Comparison of ENCODE assay signal across 8 cellular contexts in the genomic region with DNA sequence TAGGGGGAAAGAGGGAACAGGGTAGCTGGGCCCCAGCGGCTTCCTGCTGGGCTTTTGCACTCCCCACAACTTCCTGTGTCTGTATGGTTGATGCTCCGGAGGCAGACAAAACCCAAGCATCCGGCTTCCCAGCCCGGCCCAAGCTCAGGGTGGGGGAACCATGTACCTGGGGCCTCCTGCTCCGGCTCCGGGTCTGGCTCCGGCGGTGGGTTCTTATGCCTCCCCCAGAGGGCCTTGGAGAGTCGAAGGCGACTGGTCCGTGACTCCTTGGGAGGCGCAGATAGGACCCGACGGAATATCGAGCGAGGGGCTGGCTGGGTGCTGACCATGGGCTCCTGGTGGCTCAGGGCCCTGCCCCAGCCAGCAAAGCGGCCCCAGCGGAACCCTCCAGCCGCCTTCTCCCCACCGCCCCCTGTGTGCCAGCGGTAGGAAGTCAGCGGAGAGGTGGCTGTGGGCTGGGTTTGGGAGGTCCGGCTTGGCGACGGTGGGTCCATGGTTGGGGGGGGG. TPM values are rescaled to one million over a fixed set of nuclear protein-coding genes. Genes with fewer than 3 reads are reported as not detected.
DNase-seq lines count a peak whose midpoint lies in the region; ATAC-seq, FAIRE-seq and TF ChIP-seq lines count a peak whose summit lies in the region.

No MANE protein-coding gene starts in this region.

- DNase-seq in GM18507 (ENCODE audit: extremely low spot score, insufficient read length, low read depth) = peak; percentile 56
- peak; percentile 80 for DNase-seq in MV-4-11 (lab: John Stamatoyannopoulos, UW)
- peak; percentile 83 for DNase-seq in activated T-cell treated with anti-CD3 and anti-CD28 coated beads, Interleukin-2, amount 50 U/mL, for 24 hours
- peak in 1 of 2 donors; percentile 59 for DNase-seq in left colon
- peak; percentile 61 to 81 (median 69) for DNase-seq in stimulated activated naive CD4-positive, alpha-beta T cell (lab: John Stamatoyannopoulos, UW)
- DNase-seq in PC-3 = no peak
- DNase-seq in hepatocyte (ENCODE audit: low spot score) = no peak

- H3K4me2 ChIP-seq in PC-3 (ENCODE audit: low read length) (no peak overlapping the region), hepatocyte (no peak overlapping the region)

- peaks cover 60% of the 10 kb centered on the region for H3K4me1 Mint-ChIP-seq in activated T-cell treated with anti-CD3 and anti-CD28 coated beads, Interleukin-2, amount 50 U/mL, for 24 hours (ENCODE audit: low read depth)

- peak overlapping the region; percentile 93 for H3K27ac Mint-ChIP-seq in activated T-cell treated with anti-CD3 and anti-CD28 coated beads, Interleukin-2, amount 50 U/mL, for 24 hours

- no peaks in the 10 kb centered on the region for H3K9me3 Mint-ChIP-seq in activated T-cell treated with anti-CD3 and anti-CD28 coated beads, Interleukin-2, amount 50 U/mL, for 24 hours

- H3K9ac ChIP-seq in PC-3 (ENCODE audit: low read length) = no peak overlapping the region

- H3K36me3 Mint-ChIP-seq in activated T-cell treated with anti-CD3 and anti-CD28 coated beads, Interleukin-2, amount 50 U/mL, for 24 hours (ENCODE audit: low read depth) = peaks cover 55% of the 10 kb centered on the region

- no TSS peak for BruUV-seq in PC-3 (replicated peaks; lab: Mats Ljungman, UMichigan)

- POLR2A ChIA-PET in PC-3 (lab: Charles Lee; ENCODE audit: unreplicated experiment) = no interaction called here

- H3K27me3 ChIP-seq in PC-3 (ENCODE audit: low read length) (no peaks in the 10 kb centered on the region), hepatocyte (peaks cover 41% of the 10 kb centered on the region)

- H4K20me1 ChIP-seq in PC-3 (ENCODE audit: low read length) (no peaks in the 10 kb centered on the region; the same call in 1 of the 2 replicates), hepatocyte (ENCODE audit: insufficient read depth, poor library complexity, severe bottlenecking) (no peaks in the 10 kb centered on the region)

- H3K27me3 Mint-ChIP-seq in activated T-cell treated with anti-CD3 and anti-CD28 coated beads, Interleukin-2, amount 50 U/mL, for 24 hours = no peaks in the 10 kb centered on the region

- H3K79me2 ChIP-seq in PC-3 (ENCODE audit: low read length) (no peaks in the 10 kb centered on the region), hepatocyte (no peaks in the 10 kb centered on the region)

- H3K4me3 Mint-ChIP-seq in activated T-cell treated with anti-CD3 and anti-CD28 coated beads, Interleukin-2, amount 50 U/mL, for 24 hours = peak overlapping the region; percentile 93

- H3K4me3 ChIP-seq in PC-3 (ENCODE audit: low read length) (no peak overlapping the region), hepatocyte (no peak overlapping the region)

- intact Hi-C loops in left colon (cut with DNase I, micrococcal nuclease) (loop anchor here in 1 of 2 donors (10.0 kb wide), 1 partner anchor 91 kb away; no protein-coding TSS in a partner anchor), PC-3 (cut with micrococcal nuclease) (no loop called here)

- 66% methylated on average over 23 of the region's 25 CpGs for WGBS in hepatocyte (ENCODE audit: low lambda C conversion rate, missing lambda C conversion rate)

- no peaks in the 10 kb centered on the region for H3K36me3 ChIP-seq in PC-3 (ENCODE audit: low read depth, low read length)
- no peaks in the 10 kb centered on the region for H3K36me3 ChIP-seq in hepatocyte (replicated peaks; ENCODE audit: insufficient read depth, low read depth)

- H2AFZ ChIP-seq in PC-3 (ENCODE audit: low read length) (no peak overlapping the region), hepatocyte (no peak overlapping the region)

- ATAC-seq in left colon = peak; percentile 54
- no peak for ATAC-seq in PC-3
- ATAC-seq in HG02884 (IDR thresholded peaks at IDR 0.05; ENCODE audit: unreplicated experiment) = no peak

- H3K27ac ChIP-seq in PC-3 (ENCODE audit: low read length) (no peak overlapping the region), hepatocyte (no peak overlapping the region)

- FAIRE-seq in GM18507 (lab: Jason Lieb, UNC) = peak; percentile 90

- CTCF ChIA-PET in PC-3 (lab: Charles Lee) = interaction anchor here (1.0 kb wide), 1 partner anchor 12 kb away, joined by 6 read pairs; no protein-coding TSS in a partner anchor

- H3K4me1 ChIP-seq in PC-3 (ENCODE audit: insufficient read depth, low read length) = peaks cover 14% of the 10 kb centered on the region
- no peaks in the 10 kb centered on the region for H3K4me1 ChIP-seq in hepatocyte (ENCODE audit: insufficient read depth)

- H3K9me2 ChIP-seq in PC-3 (replicated peaks; ENCODE audit: low read length) (no peaks in the 10 kb centered on the region), hepatocyte (replicated peaks; ENCODE audit: insufficient read depth) (no peaks in the 10 kb centered on the region)

- TF ChIP-seq CTCF in PC-3 (conservative IDR thresholded peaks at IDR 0.05; ENCODE audit: low read depth, low read length) (no peak), hepatocyte (IDR thresholded peaks at IDR 0.05; ENCODE audit: poor library complexity) (no peak)

- no peaks in the 10 kb centered on the region for H3K9me3 ChIP-seq in PC-3 (ENCODE audit: low read length)
- no peaks in the 10 kb centered on the region for H3K9me3 ChIP-seq in hepatocyte (ENCODE audit: low read depth)

- no peaks in the 10 kb centered on the region for H3F3A ChIP-seq in PC-3 (ENCODE audit: low read length, unreplicated experiment)

RNA-seq across cellular contexts. Expression of a gene that starts 0.4 kb away (rescaled TPM):
- 1 to 10 TPM; 3.4 to 4.4 TPM for total RNA-seq in left colon
- not detected in 2 replicates for total RNA-seq in PC-3 (2014; rRNA removed)
- total RNA-seq in hepatocyte = 0.07 TPM in 1 of 2 replicates, not detected in the other
- 0.12 and 0.23 TPM in 2 replicates for polyA plus RNA-seq in hepatocyte

RNA-seq across cellular contexts. Expression of a gene that starts 14.2 kb away (rescaled TPM):
- total RNA-seq in left colon (10 to 100 TPM; 24.5 to 24.8 TPM), PC-3 (2014; rRNA removed) (30.9 and 35.1 TPM in 2 replicates), hepatocyte (10.6 and 18.6 TPM in 2 replicates)
- 24.5 and 34.9 TPM in 2 replicates for polyA plus RNA-seq in hepatocyte

RNA-seq across cellular contexts. Expression of a gene that starts 15.4 kb away (rescaled TPM):
- total RNA-seq in left colon = not detected
- total RNA-seq in PC-3 (2014; rRNA removed) = not detected in 2 replicates
- 0.16 TPM in 1 of 2 replicates, not detected in the other for total RNA-seq in hepatocyte
- not detected in 2 replicates for polyA plus RNA-seq in hepatocyte

RNA-seq across cellular contexts. Expression of a gene that starts 44.4 kb away (rescaled TPM):
- not detected for total RNA-seq in left colon
- total RNA-seq in PC-3 (2014; rRNA removed) = 0.07 TPM in 1 of 2 replicates, not detected in the other
- total RNA-seq in hepatocyte = not detected in 2 replicates
- not detected in 2 replicates for polyA plus RNA-seq in hepatocyte

RNA-seq across cellular contexts. Expression of a gene that starts 45.1 kb away (rescaled TPM):
- total RNA-seq in left colon = 10 to 100 TPM; 63.4 to 75.1 TPM
- 97.9 and 137 TPM in 2 replicates for total RNA-seq in PC-3 (2014; rRNA removed)
- total RNA-seq in hepatocyte = 88.7 and 93.8 TPM in 2 replicates
- polyA plus RNA-seq in hepatocyte = 155 and 181 TPM in 2 replicates

Comparison
In these comparisons a context has a peak if more than half of its experiments do, and no peak if none do; other contexts are left out.
1. DNase-seq: peak in GM18507 (single experiment), MV-4-11 (single experiment), activated T-cell treated with anti-CD3 and anti-CD28 coated beads, Interleukin-2, amount 50 U/mL, for 24 hours (single experiment) and stimulated activated naive CD4-positive, alpha-beta T cell (6 of 6); none in PC-3 (single experiment) and hepatocyte (single experiment).